29 cellular contexts compared by ENCODE assay signal in the genomic region with DNA sequence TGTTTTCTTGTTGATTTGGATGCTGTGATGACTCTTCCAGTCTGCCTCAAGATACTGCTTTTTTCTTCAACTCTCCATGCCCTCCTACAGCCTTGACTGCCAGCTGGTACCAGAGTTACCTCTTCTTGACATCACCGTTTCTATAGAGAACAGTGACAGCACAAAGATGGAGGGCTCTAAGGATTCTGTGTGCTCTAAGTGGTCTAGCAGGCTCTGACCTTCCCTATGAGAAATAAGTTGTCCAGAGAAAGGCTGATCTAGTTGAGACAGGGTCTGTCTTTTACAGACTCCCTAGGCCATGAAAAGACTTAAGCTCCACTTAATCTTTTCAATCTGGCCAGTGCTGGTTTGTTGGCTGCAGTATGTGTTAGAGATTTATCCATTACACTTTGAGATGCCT. TPM values are rescaled to one million over a fixed set of nuclear protein-coding genes. Genes with fewer than 3 reads are reported as not detected.
"Had no signal": no experiment of that assay in that cellular context is flagged by ENCODE, and none has a peak within 500 bp of the region (broad histone marks: within the 10 kb centered on the region; RNA-seq: fewer than 3 reads in every experiment).

A gene with protein sequence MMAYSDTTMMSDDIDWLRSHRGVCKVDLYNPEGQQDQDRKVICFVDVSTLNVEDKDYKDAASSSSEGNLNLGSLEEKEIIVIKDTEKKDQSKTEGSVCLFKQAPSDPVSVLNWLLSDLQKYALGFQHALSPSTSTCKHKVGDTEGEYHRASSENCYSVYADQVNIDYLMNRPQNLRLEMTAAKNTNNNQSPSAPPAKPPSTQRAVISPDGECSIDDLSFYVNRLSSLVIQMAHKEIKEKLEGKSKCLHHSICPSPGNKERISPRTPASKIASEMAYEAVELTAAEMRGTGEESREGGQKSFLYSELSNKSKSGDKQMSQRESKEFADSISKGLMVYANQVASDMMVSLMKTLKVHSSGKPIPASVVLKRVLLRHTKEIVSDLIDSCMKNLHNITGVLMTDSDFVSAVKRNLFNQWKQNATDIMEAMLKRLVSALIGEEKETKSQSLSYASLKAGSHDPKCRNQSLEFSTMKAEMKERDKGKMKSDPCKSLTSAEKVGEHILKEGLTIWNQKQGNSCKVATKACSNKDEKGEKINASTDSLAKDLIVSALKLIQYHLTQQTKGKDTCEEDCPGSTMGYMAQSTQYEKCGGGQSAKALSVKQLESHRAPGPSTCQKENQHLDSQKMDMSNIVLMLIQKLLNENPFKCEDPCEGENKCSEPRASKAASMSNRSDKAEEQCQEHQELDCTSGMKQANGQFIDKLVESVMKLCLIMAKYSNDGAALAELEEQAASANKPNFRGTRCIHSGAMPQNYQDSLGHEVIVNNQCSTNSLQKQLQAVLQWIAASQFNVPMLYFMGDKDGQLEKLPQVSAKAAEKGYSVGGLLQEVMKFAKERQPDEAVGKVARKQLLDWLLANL (minus strand): TSS at position 101 of the 400 bp plus-strand sequence. CDS start 118 bp downstream, outside the sequence.

- H3K9me3 ChIP-seq: breast epithelium had no signal

- H3K4me3 Mint-ChIP-seq: activated B cell treated with CpG ODN at 0.5 μM for 24 hours; activated CD4-positive, alpha-beta memory T cell treated with anti-CD3 and anti-CD28 coated beads, Interleukin-2, amount 10 ng/mL, durations not matched to agents 7 days and 5 days; activated CD4-positive, alpha-beta T cell treated with anti-CD3 and anti-CD28 coated beads for 36 hours; activated naive CD4-positive, alpha-beta T cell treated with anti-CD3 and anti-CD28 coated beads, Interleukin-2, amount 50 U/mL, for 24 hours; activated T-helper 1 cell treated with anti-CD3 and anti-CD28 coated beads, Interleukin-12 subunit alpha, Interleukin-12 subunit beta, Interleukin-2, Interleukin-4 antibody, amounts not matched to agents 30 ng/mL and 10 ng/mL and 1 ng/mL, durations not matched to agents 14 hours and 24 hours and 36 hours; T-cell had no signal

- H3K36me3 ChIP-seq: breast epithelium had no signal

- H3K4me2 ChIP-seq: KMS-11 had no signal

- H3K27ac Mint-ChIP-seq: activated B cell treated with CpG ODN at 0.5 μM for 24 hours; activated CD4-positive, alpha-beta memory T cell treated with anti-CD3 and anti-CD28 coated beads, Interleukin-2, amount 10 ng/mL, durations not matched to agents 7 days and 5 days; activated CD4-positive, alpha-beta T cell treated with anti-CD3 and anti-CD28 coated beads for 36 hours; activated naive CD4-positive, alpha-beta T cell treated with anti-CD3 and anti-CD28 coated beads, Interleukin-2, amount 50 U/mL, for 24 hours; activated T-helper 1 cell treated with anti-CD3 and anti-CD28 coated beads, Interleukin-12 subunit alpha, Interleukin-12 subunit beta, Interleukin-2, Interleukin-4 antibody, amounts not matched to agents 30 ng/mL and 10 ng/mL and 1 ng/mL, durations not matched to agents 14 hours and 24 hours and 36 hours; T-cell had no signal

- H3K27ac ChIP-seq: breast epithelium, KMS-11, SK-N-MC had no signal

- H3K9ac ChIP-seq: KMS-11 had no signal

- H3K4me1 ChIP-seq: breast epithelium had no signal

- H3K9me3 Mint-ChIP-seq: activated CD4-positive, alpha-beta memory T cell treated with anti-CD3 and anti-CD28 coated beads, Interleukin-2, amount 10 ng/mL, durations not matched to agents 7 days and 5 days; activated naive CD4-positive, alpha-beta T cell treated with anti-CD3 and anti-CD28 coated beads, Interleukin-2, amount 50 U/mL, for 24 hours; activated T-helper 1 cell treated with anti-CD3 and anti-CD28 coated beads, Interleukin-12 subunit alpha, Interleukin-12 subunit beta, Interleukin-2, Interleukin-4 antibody, amounts not matched to agents 30 ng/mL and 10 ng/mL and 1 ng/mL, durations not matched to agents 14 hours and 24 hours and 36 hours; T-cell had no signal

- H3K27me3 Mint-ChIP-seq: activated B cell treated with CpG ODN at 0.5 μM for 24 hours; activated naive CD4-positive, alpha-beta T cell treated with anti-CD3 and anti-CD28 coated beads, Interleukin-2, amount 50 U/mL, for 24 hours had no signal

- H3K4me3 ChIP-seq: breast epithelium, SK-N-MC had no signal

- DNase-seq: activated B cell treated with CpG ODN at 0.5 μM for 24 hours; activated CD4-positive, alpha-beta memory T cell treated with anti-CD3 and anti-CD28 coated beads, Interleukin-2, amount 10 ng/mL, durations not matched to agents 7 days and 5 days; activated CD4-positive, alpha-beta T cell treated with anti-CD3 and anti-CD28 coated beads for 36 hours; activated CD4-positive, alpha-beta T cell treated with anti-CD3 and anti-CD28 coated beads, Interleukin-2, amount 50 U/mL, for 1 hour; activated CD8-positive, alpha-beta memory T cell treated with anti-CD3 and anti-CD28 coated beads, Interleukin-2, amount 50 U/mL, for 4 hours; activated effector memory CD4-positive, alpha-beta T cell treated with Interleukin-2 at 50 U/mL for 16 hours; activated naive CD4-positive, alpha-beta T cell; aorta; caudate nucleus; MM.1S; NCI-H1105; NCI-H1436; NCI-H1694 treated with DMSO at 0.1 percent for 48 hours; NCI-H2029 treated with DMSO at 0.1 percent for 48 hours; NCI-H446; NCI-H526; NCI-H774; NK-92 treated with Interleukin-12 subunit alpha and Interleukin-12 subunit beta, amount 100 ng/mL, for 24 hours; OCI-M1; RPMI8226; T-cell; T-helper 2 cell; T1000 had no signal

- H3K36me3 Mint-ChIP-seq: activated naive CD4-positive, alpha-beta T cell treated with anti-CD3 and anti-CD28 coated beads, Interleukin-2, amount 50 U/mL, for 24 hours; T-cell had no signal

RNA-seq across cellular contexts. Expression of the gene that starts here (rescaled TPM):
- total RNA-seq: activated B cell treated with CpG ODN at 0.5 μM for 24 hours; activated CD4-positive, alpha-beta memory T cell treated with anti-CD3 and anti-CD28 coated beads, Interleukin-2, amount 10 ng/mL, durations not matched to agents 7 days and 5 days; activated CD4-positive, alpha-beta T cell treated with anti-CD3 and anti-CD28 coated beads for 36 hours; activated T-helper 1 cell treated with anti-CD3 and anti-CD28 coated beads, Interleukin-12 subunit alpha, Interleukin-12 subunit beta, Interleukin-2, Interleukin-4 antibody, amounts not matched to agents 30 ng/mL and 10 ng/mL and 1 ng/mL, durations not matched to agents 14 hours and 24 hours and 36 hours; aorta; breast epithelium; Right ventricle myocardium inferior; T-cell had no signal
- polyA plus RNA-seq: aorta had no signal
